In the genomic region with DNA sequence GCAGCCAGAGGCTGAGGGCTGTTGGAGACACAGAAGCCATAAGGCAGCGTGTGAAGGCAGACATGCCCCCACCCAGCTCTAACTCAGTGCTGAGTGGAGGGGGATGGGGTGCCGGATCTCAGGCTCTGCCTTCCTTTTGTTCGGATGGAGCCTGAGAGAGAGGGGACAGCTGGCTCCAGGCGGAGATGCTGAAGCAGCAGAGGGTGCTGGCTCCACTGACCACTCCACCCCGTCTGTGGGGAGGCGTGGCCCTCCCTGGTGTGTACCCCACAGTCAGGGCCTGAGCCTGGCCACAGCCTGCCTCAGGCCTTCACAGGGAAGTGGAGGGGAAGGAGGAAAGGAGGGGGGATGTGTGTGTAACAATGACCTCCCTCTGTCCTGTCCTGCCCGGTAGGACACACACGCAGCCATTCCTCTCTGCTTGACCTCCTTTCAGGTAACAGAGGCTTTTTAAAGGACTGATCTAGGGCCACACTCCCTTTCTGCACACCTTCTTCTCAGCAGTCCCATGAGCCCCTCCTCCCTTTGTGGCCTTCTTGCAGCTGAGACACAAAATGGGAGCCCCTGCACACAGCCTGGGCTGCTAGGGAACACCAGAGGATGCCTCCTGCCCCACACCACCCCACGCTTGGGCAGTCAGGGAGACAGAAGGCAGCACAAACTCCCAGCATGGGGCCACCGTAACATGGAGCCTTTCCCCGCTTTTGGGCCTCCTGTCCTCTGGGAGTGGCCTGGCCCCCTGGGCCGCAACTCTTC, we compare ENCODE assay signal across 16 cellular contexts. TPM values are rescaled to one million over a fixed set of nuclear protein-coding genes. Genes with fewer than 3 reads are reported as not detected.
A peak's percentile ranks its signal among the peaks of the same experiment; 100 is the strongest.
DNase-seq lines count a peak whose midpoint lies in the region; ATAC-seq, FAIRE-seq and TF ChIP-seq lines count a peak whose summit lies in the region.
"Had no signal": no experiment of that assay in that cellular context is flagged by ENCODE, and none has a peak within 500 bp of the region (broad histone marks: within the 10 kb centered on the region; RNA-seq: fewer than 3 reads in every experiment).

No MANE protein-coding gene starts in this region.

- no peaks in the 10 kb centered on the region for H3K79me2 ChIP-seq in H1 (ENCODE audit: control insufficient read depth in 1 of 2, insufficient read depth in 2 of 2, low read length in 2 of 2)

- POLR2A ChIA-PET in H1 (lab: Charles Lee; ENCODE audit: partially characterized antibody), result interaction anchor here (1.0 to 3.2 kb wide), 8 partner anchors 8 to 47 kb away, joined by 3 to 10 read pairs (median 4); partner anchors contain the start of gene ENDOU

- TF ChIP-seq CTCF in H1 (IDR thresholded peaks at IDR 0.05; ENCODE audit: control extremely low read depth in 1 of 3, insufficient read depth in 1 of 3, low read depth in 1 of 3, low read length in 3 of 3), result no peak
- TF ChIP-seq CTCF in foreskin keratinocyte (conservative IDR thresholded peaks at IDR 0.05), result no peak

- H3K4me1 ChIP-seq in H1 (replicated peaks in 1 of 4; ENCODE audit: control insufficient read depth in 3 of 4, insufficient read depth in 4 of 4, low read length in 3 of 4), result peaks cover 3 to 19% (median 11%) of the 10 kb centered on the region in 4 experiments
- H3K4me1 ChIP-seq in muscle layer of colon (ENCODE audit: insufficient read depth, low read length), result peaks cover 46% of the 10 kb centered on the region
- H3K4me1 ChIP-seq in foreskin keratinocyte, result no peaks in the 10 kb centered on the region

- no peak for ATAC-seq in foreskin keratinocyte

- H3K18ac ChIP-seq in H1 (ENCODE audit: extremely low read depth, low read length), result peak overlapping the region; percentile 53

- H3K9me3 ChIP-seq in H1 (ENCODE audit: insufficient read depth in 2 of 2, low read depth in 1 of 2, low read length in 1 of 2), result no peaks in the 10 kb centered on the region
- H3K9me3 ChIP-seq in muscle layer of colon (ENCODE audit: low read length), result no peaks in the 10 kb centered on the region

- 44% methylated on average over 12 of the region's 12 CpGs; no CpG with 5 or more reads in 1 of the 2 experiments for WGBS in H1 (ENCODE audit: extremely low coverage in 1 of 2, insufficient coverage in 1 of 2, insufficient read length in 1 of 2, insufficient replicate concordance in 2 of 2, low coverage in 1 of 2, low lambda C conversion rate in 2 of 2, missing lambda C conversion rate in 1 of 2), 2 experiments

- peaks cover 0 to 2% (median 0%) of the 10 kb centered on the region in 4 experiments; a peak in 1 of 7 replicates for H3K27me3 ChIP-seq in H1 (replicated peaks in 1 of 4; ENCODE audit: control insufficient read depth in 3 of 4, extremely low read depth in 1 of 4, insufficient read depth in 3 of 4, low read length in 3 of 4)
- no peaks in the 10 kb centered on the region for H3K27me3 ChIP-seq in muscle layer of colon (ENCODE audit: control insufficient read depth in 1 of 2, insufficient read depth in 2 of 2, low read length in 2 of 2)
- H3K27me3 ChIP-seq in foreskin keratinocyte, result no peaks in the 10 kb centered on the region

- H2BK20ac ChIP-seq in H1 (ENCODE audit: low read length), result peak overlapping the region; percentile 8; the same call in 1 of the 2 replicates

- H3K4me3 ChIP-seq in H1 (ENCODE audit: extremely low read depth in 1 of 4, insufficient read depth in 2 of 4, low read depth in 3 of 4, low read length in 4 of 4) (peak overlapping the region in 1 of 4 experiments; percentile 19; a peak in 1 of 8 replicates), muscle layer of colon (ENCODE audit: low read depth in 1 of 2, low read length in 2 of 2) (no peak overlapping the region)

- peak overlapping the region; percentile 89 for H3K14ac ChIP-seq in H1 (ENCODE audit: insufficient read length)

- peak overlapping the region; percentile 71; the same call in 1 of the 2 replicates for H4K8ac ChIP-seq in H1 (ENCODE audit: extremely low read depth, insufficient read depth, low read length)

- H3K23me2 ChIP-seq in H1 (ENCODE audit: low read depth, low read length), result no peaks in the 10 kb centered on the region

- peak overlapping the region; percentile 88; the same call in 1 of the 2 replicates for H2BK15ac ChIP-seq in H1 (ENCODE audit: low read length)

- DNase-seq in NCI-H2227 (lab: John Stamatoyannopoulos, UW; ENCODE audit: unreplicated experiment), result peak; percentile 76
- peak in 1 of 2 experiments; percentile 63 for DNase-seq in H1 (ENCODE audit: low read depth in 1 of 2, low spot score in 2 of 2)
- peak; percentile 60 for DNase-seq in superior temporal gyrus (ENCODE audit: extremely low spot score)
- DNase-seq in foreskin keratinocyte, result no peak
- no peak for DNase-seq in RCC 7860 (ENCODE audit: low spot score)
- no peak for DNase-seq in AG20443 (ENCODE audit: low spot score)
- DNase-seq in NCI-H2107 treated with DMSO at 0.1 percent for 48 hours (lab: John Stamatoyannopoulos, UW; ENCODE audit: unreplicated experiment), result no peak
- DNase-seq: activated CD4-positive, alpha-beta T cell treated with anti-CD3 and anti-CD28 coated beads for 4 hours; effector memory CD4-positive, alpha-beta T cell; immature natural killer cell; NCI-H2081 treated with DMSO at 0.1 percent for 48 hours had no signal

- TF ChIP-seq EP300 in H1 (IDR thresholded peaks at IDR 0.05; ENCODE audit: borderline replicate concordance in 1 of 2, low read depth in 2 of 2, low read length in 2 of 2), result no peak

- peak overlapping the region; percentile 28 for H3K4ac ChIP-seq in H1 (replicated peaks; ENCODE audit: insufficient read length, low read depth, low read length)

- peak overlapping the region; percentile 58 for H4K91ac ChIP-seq in H1 (replicated peaks; ENCODE audit: insufficient read length, low read length)

- H3K23ac ChIP-seq in H1 (ENCODE audit: insufficient read length), result no peak overlapping the region

- H3K27ac ChIP-seq in H1 (ENCODE audit: low read depth, low read length) (no peak overlapping the region; the same call in 1 of the 2 replicates), muscle layer of colon (ENCODE audit: low read depth, low read length) (peak overlapping the region; percentile 42), foreskin keratinocyte (no peak overlapping the region)

- no peak overlapping the region for H4K5ac ChIP-seq in H1 (ENCODE audit: insufficient read length, low read depth, low read length)

- no peak for TF ChIP-seq RAD21 in H1 (IDR thresholded peaks at IDR 0.05 in 1 of 2, conservative IDR thresholded peaks at IDR 0.05 in 1 of 2; ENCODE audit: low read depth in 2 of 2, low read length in 2 of 2)

- H3K79me1 ChIP-seq in H1 (ENCODE audit: low read depth, low read length), result no peaks in the 10 kb centered on the region

- H3K56ac ChIP-seq in H1 (replicated peaks; ENCODE audit: insufficient read length, low read depth, low read length), result no peak overlapping the region

- H3K9ac ChIP-seq in H1 (replicated peaks in 1 of 4; ENCODE audit: extremely low read depth in 1 of 4, low read depth in 3 of 4, low read length in 3 of 4) (peak overlapping the region in 2 of 4 experiments; percentile 6 to 30; a peak in 2 of 7 replicates), muscle layer of colon (ENCODE audit: low read length) (no peak overlapping the region)

- no peaks in the 10 kb centered on the region for H3K36me3 ChIP-seq in H1 (ENCODE audit: control insufficient read depth in 2 of 4, insufficient read depth in 4 of 4, low read length in 3 of 4)
- H3K36me3 ChIP-seq in muscle layer of colon (ENCODE audit: insufficient read depth, low read length), result no peaks in the 10 kb centered on the region

- peak overlapping the region; percentile 85 for H2BK5ac ChIP-seq in H1 (ENCODE audit: low read depth, low read length)

- peak overlapping the region; percentile 45; the same call in 1 of the 2 replicates for H2AFZ ChIP-seq in H1 (ENCODE audit: low read length)

- CTCF ChIA-PET in H1 (lab: Charles Lee; ENCODE audit: partially characterized antibody), result interaction anchor here (1.0 to 64.6 kb wide), 8 partner anchors 14 to 113 kb away, joined by 3 to 2442 read pairs (median 10); partner anchors contain the start of genes RAPGEF3 and SLC48A1

- no peak for TF ChIP-seq POLR2A in H1 (IDR thresholded peaks at IDR 0.05; ENCODE audit: control extremely low read depth in 1 of 2, low read depth in 2 of 2, low read length in 2 of 2)

- peak overlapping the region; percentile 26; the same call in 1 of the 2 replicates for H2AK5ac ChIP-seq in H1 (ENCODE audit: low read depth, low read length)

- FAIRE-seq in H1 (lab: Jason Lieb, UNC), result no peak
- no peak for FAIRE-seq in RCC 7860 (lab: Jason Lieb, UNC)
- FAIRE-seq: D721Med, HTR-8/SVneo had no signal

- peak overlapping the region; percentile 92; the same call in 1 of the 2 replicates for H2BK12ac ChIP-seq in H1 (ENCODE audit: low read depth, low read length)

- H2BK120ac ChIP-seq in H1 (replicated peaks; ENCODE audit: low read depth, low read length), result no peak overlapping the region

- H3K4me2 ChIP-seq in H1 (ENCODE audit: insufficient read depth in 1 of 2, low read depth in 2 of 2, low read length in 2 of 2), result peak overlapping the region; percentile 49 to 54

- H4K20me1 ChIP-seq in H1 (replicated peaks in 1 of 2; ENCODE audit: control insufficient read depth in 1 of 2, insufficient read depth in 2 of 2, low read length in 2 of 2), result no peaks in the 10 kb centered on the region

RNA-seq across cellular contexts. Expression of gene ENDOU, which starts 9.6 kb away (rescaled TPM):
- total RNA-seq in H1 (2021; fragmentation: NEBNext Ultra II Directional; extraction: Animal tissue kit (Norgen Biotek cat#: 25700)), result not detected in 2 replicates
- polyA plus RNA-seq in H1 (2011; rRNA removed), result not detected in 2 replicates
- not detected for polyA plus RNA-seq in H1 (2011; cell fraction: cytosol; rRNA removed)
- polyA plus RNA-seq in H1 (2011; cell fraction: nucleus; rRNA removed), result not detected
- polyA plus RNA-seq in H1 (2012, experiment 1 of 2), result not detected in 4 replicates
- not detected for polyA plus RNA-seq in H1 (2012, experiment 2 of 2)
- not detected for polyA plus RNA-seq in H1 (2013, experiment 1 of 2)
- polyA plus RNA-seq in H1 (2013, experiment 2 of 2), result not detected
- polyA minus RNA-seq in H1 (2011; rRNA and poly(A)+ RNA removed), result 0.29 TPM in 1 of 2 replicates, not detected in the other
- not detected for polyA minus RNA-seq in H1 (2011; cell fraction: cytosol; rRNA and poly(A)+ RNA removed)
- not detected for polyA minus RNA-seq in H1 (2011; cell fraction: nucleus; rRNA and poly(A)+ RNA removed)
- 0.28 and 0.34 TPM in 2 replicates for total RNA-seq in foreskin keratinocyte
- 0.14 and 0.21 TPM in 2 replicates for polyA plus RNA-seq in foreskin keratinocyte
- total RNA-seq: pulmonary artery endothelial cell, SK-MEL-5 had no signal
- polyA plus RNA-seq: immature natural killer cell had no signal

RNA-seq across cellular contexts. Expression of gene RAPGEF3, which starts 23.8 kb away (rescaled TPM):
- total RNA-seq in H1 (2021; fragmentation: NEBNext Ultra II Directional; extraction: Animal tissue kit (Norgen Biotek cat#: 25700)), result 6.7 and 9.4 TPM in 2 replicates
- polyA plus RNA-seq in H1 (2011; rRNA removed), result 5.0 and 5.2 TPM in 2 replicates
- polyA plus RNA-seq in H1 (2011; cell fraction: cytosol; rRNA removed), result 6.0 TPM
- polyA plus RNA-seq in H1 (2011; cell fraction: nucleus; rRNA removed), result 31.6 TPM
- polyA plus RNA-seq in H1 (2012, experiment 1 of 2), result 4.1 to 5.7 TPM (median 5.2 TPM) in 4 replicates
- polyA plus RNA-seq in H1 (2012, experiment 2 of 2), result 3.1 TPM
- polyA plus RNA-seq in H1 (2013, experiment 1 of 2), result 4.2 TPM
- polyA plus RNA-seq in H1 (2013, experiment 2 of 2), result 3.9 TPM
- polyA minus RNA-seq in H1 (2011; rRNA and poly(A)+ RNA removed), result 5.2 and 8.0 TPM in 2 replicates
- 1.8 TPM for polyA minus RNA-seq in H1 (2011; cell fraction: cytosol; rRNA and poly(A)+ RNA removed)
- polyA minus RNA-seq in H1 (2011; cell fraction: nucleus; rRNA and poly(A)+ RNA removed), result 16.2 TPM
- 7.7 and 8.1 TPM in 2 replicates for total RNA-seq in foreskin keratinocyte
- 6.0 and 6.5 TPM in 2 replicates for polyA plus RNA-seq in foreskin keratinocyte

RNA-seq across cellular contexts. Expression of gene RPAP3, which starts 29.1 kb away (rescaled TPM):
- 49.6 and 60.5 TPM in 2 replicates for total RNA-seq in H1 (2021; fragmentation: NEBNext Ultra II Directional; extraction: Animal tissue kit (Norgen Biotek cat#: 25700))
- polyA plus RNA-seq in H1 (2011; rRNA removed) (3.1 and 6.4 TPM in 2 replicates), foreskin keratinocyte (14.7 and 16.3 TPM in 2 replicates)
- polyA plus RNA-seq in H1 (2011; cell fraction: cytosol; rRNA removed), result 10.7 TPM
- 2.6 TPM for polyA plus RNA-seq in H1 (2011; cell fraction: nucleus; rRNA removed)
- polyA plus RNA-seq in H1 (2012, experiment 1 of 2), result 14.1 to 34.7 TPM (median 17.7 TPM) in 4 replicates
- polyA plus RNA-seq in H1 (2012, experiment 2 of 2), result 1.4 TPM
- 34.2 TPM for polyA plus RNA-seq in H1 (2013, experiment 1 of 2)
- 34.5 TPM for polyA plus RNA-seq in H1 (2013, experiment 2 of 2)
- polyA minus RNA-seq in H1 (2011; rRNA and poly(A)+ RNA removed), result 9.4 and 14.2 TPM in 2 replicates
- polyA minus RNA-seq in H1 (2011; cell fraction: cytosol; rRNA and poly(A)+ RNA removed), result 7.8 TPM
- 25.2 TPM for polyA minus RNA-seq in H1 (2011; cell fraction: nucleus; rRNA and poly(A)+ RNA removed)
- total RNA-seq in foreskin keratinocyte, result 27.8 and 29.7 TPM in 2 replicates

RNA-seq across cellular contexts. Expression of gene SLC48A1, which starts 38.1 kb away (rescaled TPM):
- total RNA-seq in H1 (2021; fragmentation: NEBNext Ultra II Directional; extraction: Animal tissue kit (Norgen Biotek cat#: 25700)), result 14.0 and 14.1 TPM in 2 replicates
- 9.5 and 12.1 TPM in 2 replicates for polyA plus RNA-seq in H1 (2011; rRNA removed)
- 9.6 TPM for polyA plus RNA-seq in H1 (2011; cell fraction: cytosol; rRNA removed)
- 16.1 TPM for polyA plus RNA-seq in H1 (2011; cell fraction: nucleus; rRNA removed)
- 8.3 to 11.4 TPM (median 10.2 TPM) in 4 replicates for polyA plus RNA-seq in H1 (2012, experiment 1 of 2)
- polyA plus RNA-seq in H1 (2012, experiment 2 of 2), result 8.6 TPM
- 9.4 TPM for polyA plus RNA-seq in H1 (2013, experiment 1 of 2)
- polyA plus RNA-seq in H1 (2013, experiment 2 of 2), result 10.8 TPM
- polyA minus RNA-seq in H1 (2011; rRNA and poly(A)+ RNA removed), result 7.2 and 7.3 TPM in 2 replicates
- polyA minus RNA-seq in H1 (2011; cell fraction: cytosol; rRNA and poly(A)+ RNA removed), result 6.8 TPM
- polyA minus RNA-seq in H1 (2011; cell fraction: nucleus; rRNA and poly(A)+ RNA removed), result 7.3 TPM
- 14.5 and 14.9 TPM in 2 replicates for total RNA-seq in foreskin keratinocyte
- 12.0 and 13.2 TPM in 2 replicates for polyA plus RNA-seq in foreskin keratinocyte

Comparison
In these comparisons a context has a peak if more than half of its experiments do, and no peak if none do; other contexts are left out.
1. DNase-seq: peak in NCI-H2227 (single experiment) and superior temporal gyrus (single experiment); none in foreskin keratinocyte (0 of 2), RCC 7860 (single experiment), AG20443 (single experiment) and NCI-H2107 treated with DMSO at 0.1 percent for 48 hours (single experiment).